9 cellular contexts compared by ENCODE assay signal in genomic region chr13:105918842-105919741, GRCh38.
DNase-seq lines count a peak whose midpoint lies in the region; ATAC-seq, FAIRE-seq and TF ChIP-seq lines count a peak whose summit lies in the region.
"Had no signal": no experiment of that assay in that cellular context is flagged by ENCODE, and none has a peak within 500 bp of the region (broad histone marks: within the 10 kb centered on the region; RNA-seq: fewer than 3 reads in every experiment).

No MANE protein-coding gene starts in this region.

- no peaks in the 10 kb centered on the region for H3K27me3 ChIP-seq in adrenal gland

- H3K27ac ChIP-seq in A549, result peak overlapping the region; percentile 67 to 83
- no peak overlapping the region for H3K27ac ChIP-seq in adrenal gland
- H3K27ac ChIP-seq: heart right ventricle had no signal

- intact Hi-C loops in adrenal gland (cut with DNase I), result no loop called here

- H3K36me3 ChIP-seq in adrenal gland (replicated peaks in 1 of 2), result no peaks in the 10 kb centered on the region
- H3K36me3 ChIP-seq: heart right ventricle had no signal

- H3K4me3 ChIP-seq in A549, result peak overlapping the region; percentile 34; the same call in 1 of the 3 replicates
- H3K4me3 ChIP-seq in adrenal gland, result no peak overlapping the region
- H3K4me3 ChIP-seq: heart right ventricle had no signal

- H3K4me2 ChIP-seq in A549, result peak overlapping the region; percentile 88

- 32% methylated on average over 14 of the region's 16 CpGs for WGBS in A549 (ENCODE audit: missing lambda C conversion rate)
- 44 to 53% (median 48%) methylated on average over 16 of the region's 16 CpGs for WGBS in adrenal gland, 4 donors

- FAIRE-seq in A549 (lab: Jason Lieb, UNC) (no peak), HTR-8/SVneo (lab: Jason Lieb, UNC) (peak; percentile 13)

- CTCF ChIA-PET in A549 (lab: Yijun Ruan, JAX), result interaction anchor here (1.3 kb wide), 1 partner anchor 617 kb away, joined by 3 read pairs; no protein-coding TSS in a partner anchor

- TF ChIP-seq POLR2A in A549 (IDR thresholded peaks at IDR 0.05; ENCODE audit: low read length), result no peak
- no peak for TF ChIP-seq POLR2A in adrenal gland (IDR thresholded peaks at IDR 0.05)

- no peak for TF ChIP-seq EP300 in A549 (IDR thresholded peaks at IDR 0.05)

- peak; percentile 51 to 73 for DNase-seq in A549 (ENCODE audit: low read depth in 1 of 2, low spot score in 1 of 2)
- peak; percentile 57 for DNase-seq in HTR-8/SVneo (ENCODE audit: insufficient read length, low spot score)
- DNase-seq in adrenal gland, result peak; percentile 24 to 53 (median 39)
- DNase-seq in iris pigment epithelial cell (ENCODE audit: low read depth), result peak; percentile 88
- no peak for DNase-seq in DMS114 treated with DMSO at 0.1 percent for 48 hours (lab: John Stamatoyannopoulos, UW; ENCODE audit: unreplicated experiment)
- DNase-seq: heart right ventricle had no signal

- POLR2A ChIA-PET in A549 (lab: Yijun Ruan, JAX), result no interaction called here

- H3K4me1 ChIP-seq in A549 (peaks cover 21% of the 10 kb centered on the region), adrenal gland (replicated peaks in 1 of 2) (no peaks in the 10 kb centered on the region)

- no peaks in the 10 kb centered on the region for H3K9me3 ChIP-seq in A549
- H3K9me3 ChIP-seq in adrenal gland (replicated peaks in 1 of 3), result no peaks in the 10 kb centered on the region
- H3K9me3 ChIP-seq: heart right ventricle had no signal

- no peak for TF ChIP-seq CTCF in A549 (IDR thresholded peaks at IDR 0.05)
- TF ChIP-seq CTCF in adrenal gland (IDR thresholded peaks at IDR 0.05), result no peak

- ATAC-seq in A549 (peak; percentile 95 to 96), HG03520 (IDR thresholded peaks at IDR 0.05; ENCODE audit: unreplicated experiment) (no peak), HG02981 (IDR thresholded peaks at IDR 0.05; ENCODE audit: unreplicated experiment) (no peak), GM21528 (IDR thresholded peaks at IDR 0.05; ENCODE audit: low FRiP score, unreplicated experiment) (no peak)

- no peak for TF ChIP-seq RAD21 in A549 (conservative IDR thresholded peaks at IDR 0.05 in 1 of 2, IDR thresholded peaks at IDR 0.05 in 1 of 2)

TF ChIP-seq in A549, 52 proteins besides CTCF, POLR2A, EP300 and RAD21:
- peak; percentile 90 for TF ChIP-seq MAFK (IDR thresholded peaks at IDR 0.05; ENCODE audit: partially characterized antibody)
- no peak for TF ChIP-seq SMC3 (IDR thresholded peaks at IDR 0.05)
- no peak for TF ChIP-seq HMGXB4 (CRISPR knock-in tag; IDR thresholded peaks at IDR 0.05; ENCODE audit: borderline replicate concordance)
- no peak for TF ChIP-seq PBX3 (IDR thresholded peaks at IDR 0.05)
- no peak for TF ChIP-seq ZNF302 (CRISPR knock-in tag; IDR thresholded peaks at IDR 0.05)
- peak; percentile 29; the same call in 1 of the 2 replicates for TF ChIP-seq GATA3 (IDR thresholded peaks at IDR 0.05; ENCODE audit: borderline replicate concordance)
- TF ChIP-seq FOXS1 (CRISPR knock-in tag; IDR thresholded peaks at IDR 0.05), result no peak
- TF ChIP-seq CBX2 (IDR thresholded peaks at IDR 0.05; ENCODE audit: borderline replicate concordance, low read depth), result no peak
- TF ChIP-seq ZC3H11A (IDR thresholded peaks at IDR 0.05), result no peak
- no peak for TF ChIP-seq HOXA7 (CRISPR knock-in tag; IDR thresholded peaks at IDR 0.05)
- TF ChIP-seq MYC (IDR thresholded peaks at IDR 0.05; ENCODE audit: borderline replicate concordance, low read length), result no peak
- TF ChIP-seq CHD4 (IDR thresholded peaks at IDR 0.05; ENCODE audit: borderline replicate concordance), result no peak
- no peak for TF ChIP-seq BHLHE40 (IDR thresholded peaks at IDR 0.05; ENCODE audit: low read depth, low read length)
- TF ChIP-seq ESRRA (IDR thresholded peaks at IDR 0.05; ENCODE audit: borderline replicate concordance, low read length), result no peak
- TF ChIP-seq NPAS2 (CRISPR knock-in tag; IDR thresholded peaks at IDR 0.05; ENCODE audit: borderline replicate concordance), result no peak
- TF ChIP-seq MAX (IDR thresholded peaks at IDR 0.05), result peak; percentile 39; the same call in 1 of the 2 replicates
- no peak for TF ChIP-seq FOSL2 (IDR thresholded peaks at IDR 0.05)
- peak; percentile 76 for TF ChIP-seq FOSL2 (CRISPR knock-in tag; IDR thresholded peaks at IDR 0.05)
- no peak for TF ChIP-seq NR3C1 (IDR thresholded peaks at IDR 0.05)
- no peak for TF ChIP-seq EHF (CRISPR knock-in tag; IDR thresholded peaks at IDR 0.05)
- TF ChIP-seq HDAC2 (IDR thresholded peaks at IDR 0.05), result no peak
- 0 out of 5 replicates have a peak, but pooled peaks of 1 of the 2 experiments have one; percentile 22 for TF ChIP-seq JUN (IDR thresholded peaks at IDR 0.05)
- TF ChIP-seq RARB (CRISPR knock-in tag; IDR thresholded peaks at IDR 0.05), result no peak

Comparison
In these comparisons a context has a peak if more than half of its experiments do, and no peak if none do; other contexts are left out.
1. ATAC-seq: peak in A549 (2 of 2); none in HG03520 (single experiment), HG02981 (single experiment) and GM21528 (single experiment).
2. H3K27ac ChIP-seq: peak in A549 (2 of 2); none in adrenal gland (0 of 5).